34 cellular contexts compared by ENCODE assay signal in genomic region chr7:9264395-9264794, GRCh38.
DNase-seq lines count a peak whose midpoint lies in the region; ATAC-seq and TF ChIP-seq lines count a peak whose summit lies in the region.
"Had no signal": no experiment of that assay in that cellular context is flagged by ENCODE, and none has a peak within 500 bp of the region (broad histone marks: within the 10 kb centered on the region; RNA-seq: fewer than 3 reads in every experiment).

No MANE protein-coding gene starts in this region.

- H3K27ac Mint-ChIP-seq in WTC11: no peak overlapping the region
- H3K27ac Mint-ChIP-seq: activated CD4-positive, alpha-beta memory T cell treated with anti-CD3 and anti-CD28 coated beads, Interleukin-2, amount 10 ng/mL, durations not matched to agents 7 days and 5 days; activated naive CD4-positive, alpha-beta T cell treated with anti-CD3 and anti-CD28 coated beads for 36 hours; CD4-positive, CD25-positive, alpha-beta regulatory T cell; immature natural killer cell; memory B cell had no signal

- no peak for TF ChIP-seq EP300 in SK-N-SH (IDR thresholded peaks at IDR 0.05; ENCODE audit: borderline replicate concordance in 1 of 2, low read depth in 1 of 2, low read length in 1 of 2)

- peaks cover 13% of the 10 kb centered on the region for H3K36me3 Mint-ChIP-seq in WTC11
- H3K36me3 Mint-ChIP-seq: CD4-positive, CD25-positive, alpha-beta regulatory T cell; immature natural killer cell; memory B cell had no signal

- H3K27me3 Mint-ChIP-seq in WTC11 (ENCODE audit: low read depth): no peaks in the 10 kb centered on the region
- H3K27me3 Mint-ChIP-seq: activated CD4-positive, alpha-beta memory T cell treated with anti-CD3 and anti-CD28 coated beads, Interleukin-2, amount 10 ng/mL, durations not matched to agents 7 days and 5 days; CD4-positive, CD25-positive, alpha-beta regulatory T cell; memory B cell had no signal

- TF ChIP-seq CTCF in SK-N-SH (IDR thresholded peaks at IDR 0.05) (no peak), Loucy (conservative IDR thresholded peaks at IDR 0.05; ENCODE audit: low read length) (peak; percentile 46), WTC11 (IDR thresholded peaks at IDR 0.05) (no peak), retinal pigment epithelial cell (conservative IDR thresholded peaks at IDR 0.05; ENCODE audit: low read depth, low read length) (peak; percentile 19)

- H3K4me2 ChIP-seq in SK-N-SH (no peak overlapping the region), Loucy (ENCODE audit: low read depth, low read length, poor library complexity, severe bottlenecking) (no peak overlapping the region)

- no peaks in the 10 kb centered on the region for H3K27me3 ChIP-seq in SK-N-SH (ENCODE audit: insufficient read depth)
- no peaks in the 10 kb centered on the region for H3K27me3 ChIP-seq in Loucy (ENCODE audit: insufficient read depth, low read length, poor library complexity, severe bottlenecking)
- H3K27me3 ChIP-seq: adrenal gland, body of pancreas, dorsolateral prefrontal cortex, gastrocnemius medialis, pancreas, SJSA1, testis had no signal

- H3K9me3 Mint-ChIP-seq in WTC11: peaks cover 22% of the 10 kb centered on the region

- no peak overlapping the region for H3K4me3 ChIP-seq in SK-N-SH (ENCODE audit: low read depth in 2 of 2, low read length in 1 of 2)
- H3K4me3 ChIP-seq in Loucy (ENCODE audit: low read length, poor library complexity, severe bottlenecking): no peak overlapping the region
- H3K4me3 ChIP-seq in retinal pigment epithelial cell (ENCODE audit: low read length): no peak overlapping the region
- H3K4me3 ChIP-seq: adrenal gland, body of pancreas, dorsolateral prefrontal cortex, gastrocnemius medialis, pancreas, SJSA1, testis had no signal

- CTCF ChIA-PET in SK-N-SH (lab: Yijun Ruan, JAX) (no interaction called here), WTC11 (lab: Charles Lee) (no interaction called here)

- H3K27ac ChIP-seq in SK-N-SH (ENCODE audit: low read depth in 2 of 2, low read length in 1 of 2): no peak overlapping the region
- H3K27ac ChIP-seq: adrenal gland, body of pancreas, dorsolateral prefrontal cortex, gastrocnemius medialis, HL-60, pancreas, SJSA1, testis had no signal

- DNase-seq in SK-N-SH (no peak), WTC11 (ENCODE audit: low spot score) (no peak), retinal pigment epithelial cell (ENCODE audit: low read depth) (no peak), iPS-NIHi11 (ENCODE audit: low spot score) (no peak)
- DNase-seq: activated CD4-positive, alpha-beta memory T cell treated with anti-CD3 and anti-CD28 coated beads, Interleukin-2, amount 10 ng/mL, durations not matched to agents 7 days and 5 days; activated CD8-positive, alpha-beta memory T cell treated with anti-CD3 and anti-CD28 coated beads, Interleukin-2, amount 50 U/mL, for 48 hours; activated naive CD4-positive, alpha-beta T cell treated with anti-CD3 and anti-CD28 coated beads for 36 hours; body of pancreas; Calu3; CD4-positive, CD25-positive, alpha-beta regulatory T cell; dorsolateral prefrontal cortex; gastrocnemius medialis; GOT3; immature natural killer cell; KBM-7; NCI-H1417; NCI-H2107; NCI-H748 treated with DMSO at 0.1 percent for 48 hours; pancreas; retina; RPMI8226; small intestine; stimulated activated CD4-positive, alpha-beta T cell treated with anti-CD3 and anti-CD28 coated beads, Interleukin-1b, Interleukin-23, amount 100 ng/mL, for 48 hours; stimulated activated naive CD8-positive, alpha-beta T cell treated with anti-CD3 and anti-CD28 coated beads, Interleukin-15, Interleukin-2, amounts not matched to agents 100 U/mL and 50 U/mL, for 24 hours; T-helper 1 cell; testis had no signal

- H3F3A ChIP-seq in SK-N-SH (replicated peaks; ENCODE audit: insufficient read depth) (no peaks in the 10 kb centered on the region), Loucy (ENCODE audit: low read depth) (no peaks in the 10 kb centered on the region)

- ATAC-seq in SK-N-SH treated with all-trans-retinoic acid at 6 μM for 48 hours: no peak
- ATAC-seq in WTC11: peak; percentile 48; the same call in 1 of the 2 replicates
- no peak for ATAC-seq in GM18511 (IDR thresholded peaks at IDR 0.05; ENCODE audit: unreplicated experiment)
- no peak for ATAC-seq in HG03378 (IDR thresholded peaks at IDR 0.05; ENCODE audit: unreplicated experiment)
- ATAC-seq: body of pancreas; gastrocnemius medialis; pancreas; stimulated activated naive CD8-positive, alpha-beta T cell treated with anti-CD3 and anti-CD28 coated beads, Interleukin-15, Interleukin-2, amounts not matched to agents 100 U/mL and 50 U/mL, for 24 hours had no signal

- POLR2A ChIA-PET in SK-N-SH (lab: Yijun Ruan, JAX) (no interaction called here), WTC11 (lab: Charles Lee) (no interaction called here)

- H3K9ac ChIP-seq in SK-N-SH (no peak overlapping the region), Loucy (ENCODE audit: low read depth, low read length, poor library complexity, severe bottlenecking) (no peak overlapping the region)

- H3K79me2 ChIP-seq in SK-N-SH (ENCODE audit: insufficient read depth): no peaks in the 10 kb centered on the region
- no peaks in the 10 kb centered on the region for H3K79me2 ChIP-seq in Loucy (ENCODE audit: insufficient read depth, low read length)

- no peaks in the 10 kb centered on the region for H3K4me1 Mint-ChIP-seq in WTC11
- H3K4me1 Mint-ChIP-seq: activated CD4-positive, alpha-beta memory T cell treated with anti-CD3 and anti-CD28 coated beads, Interleukin-2, amount 10 ng/mL, durations not matched to agents 7 days and 5 days; CD4-positive, CD25-positive, alpha-beta regulatory T cell; immature natural killer cell; memory B cell had no signal

- WGBS in SK-N-SH (ENCODE audit: low lambda C conversion rate): 27% methylated on average over 3 of the region's 3 CpGs

- H3K9me2 ChIP-seq in SK-N-SH (peaks cover 7% of the 10 kb centered on the region; the same call in 1 of the 2 replicates), Loucy (replicated peaks; ENCODE audit: low read depth, low read length) (no peaks in the 10 kb centered on the region)

- H3K9me3 ChIP-seq in SK-N-SH (peaks cover 10% of the 10 kb centered on the region; the same call in 1 of the 2 replicates), Loucy (ENCODE audit: insufficient read depth, low read depth, low read length) (no peaks in the 10 kb centered on the region)
- H3K9me3 ChIP-seq: body of pancreas, gastrocnemius medialis, pancreas, testis had no signal

- H3K36me3 ChIP-seq in SK-N-SH (replicated peaks in 1 of 2; ENCODE audit: control insufficient read depth in 1 of 2, insufficient read depth in 2 of 2, low read length in 1 of 2) (no peaks in the 10 kb centered on the region), Loucy (ENCODE audit: insufficient read depth, low read length) (no peaks in the 10 kb centered on the region)
- H3K36me3 ChIP-seq: adrenal gland, gastrocnemius medialis, pancreas, SJSA1 had no signal

- H3K4me3 Mint-ChIP-seq in WTC11: no peak overlapping the region
- H3K4me3 Mint-ChIP-seq: activated CD4-positive, alpha-beta memory T cell treated with anti-CD3 and anti-CD28 coated beads, Interleukin-2, amount 10 ng/mL, durations not matched to agents 7 days and 5 days; activated naive CD4-positive, alpha-beta T cell treated with anti-CD3 and anti-CD28 coated beads for 36 hours; CD4-positive, CD25-positive, alpha-beta regulatory T cell; immature natural killer cell; memory B cell had no signal

- H3K4me1 ChIP-seq in SK-N-SH (ENCODE audit: control insufficient read depth in 1 of 2, insufficient read depth in 2 of 2, low read depth in 1 of 2, low read length in 1 of 2): no peaks in the 10 kb centered on the region
- no peaks in the 10 kb centered on the region for H3K4me1 ChIP-seq in Loucy (ENCODE audit: insufficient read depth, low read length, poor library complexity, severe bottlenecking)
- H3K4me1 ChIP-seq: adrenal gland, body of pancreas, gastrocnemius medialis, pancreas, SJSA1, testis had no signal

- H4K20me1 ChIP-seq in SK-N-SH (ENCODE audit: insufficient read depth): no peaks in the 10 kb centered on the region
- no peaks in the 10 kb centered on the region for H4K20me1 ChIP-seq in Loucy (ENCODE audit: insufficient read depth, low read length, poor library complexity, severe bottlenecking)

- H2AFZ ChIP-seq in SK-N-SH (ENCODE audit: low read depth): no peak overlapping the region
- no peak overlapping the region for H2AFZ ChIP-seq in Loucy (ENCODE audit: low read length)

- TF ChIP-seq RAD21 in SK-N-SH (IDR thresholded peaks at IDR 0.05; ENCODE audit: low read length): peak; percentile 68

TF ChIP-seq in SK-N-SH, 30 proteins besides CTCF, POLR2A, EP300 and RAD21:
- peak; percentile 19; the same call in 1 of the 2 replicates for TF ChIP-seq SMC3 (IDR thresholded peaks at IDR 0.05; ENCODE audit: low read depth, low read length)
- no peak for TF ChIP-seq FOXJ3 (CRISPR knock-in tag; IDR thresholded peaks at IDR 0.05)

TF ChIP-seq in SK-N-SH treated with all-trans-retinoic acid at 6 μM for 48 hours, 23 proteins besides CTCF, POLR2A, EP300 and RAD21:
- no peak for TF ChIP-seq ZNF8 (CRISPR knock-in tag; IDR thresholded peaks at IDR 0.05)

TF ChIP-seq in WTC11, 78 proteins besides CTCF, POLR2A, EP300 and RAD21 (continues in another document):
- TF ChIP-seq MAX (CRISPR knock-in tag; IDR thresholded peaks at IDR 0.05): no peak
- no peak for TF ChIP-seq ATF3 (CRISPR knock-in tag; conservative IDR thresholded peaks at IDR 0.05)

Comparison
In these comparisons a context has a peak if more than half of its experiments do, and no peak if none do; other contexts are left out.
1. CTCF ChIP-seq: peak in Loucy (single experiment) and retinal pigment epithelial cell (single experiment); none in SK-N-SH (single experiment) and WTC11 (single experiment).